Comparison of ENCODE assay signal across 8 cellular contexts in genomic region chr19:6737284-6737872, GRCh38. TPM values are rescaled to one million over a fixed set of nuclear protein-coding genes. Genes with fewer than 3 reads are reported as not detected.
DNase-seq lines count a peak whose midpoint lies in the region; ATAC-seq and TF ChIP-seq lines count a peak whose summit lies in the region.

GPR108 (minus strand) TSS chr19:6737580; CDS start chr19:6737576, 4 bp downstream.

- peaks cover 29% of the 10 kb centered on the region for H3K4me1 Mint-ChIP-seq in T-helper 2 cell treated with Interferon-gamma antibody and Interleukin-4, amounts not matched to agents 5 μg/mL and 100 μg/mL, for 36 hours (ENCODE audit: low read depth)

- H3K27ac Mint-ChIP-seq in T-helper 2 cell treated with Interferon-gamma antibody and Interleukin-4, amounts not matched to agents 5 μg/mL and 100 μg/mL, for 36 hours: peak within 1 kb of the TSS; percentile 99

- no peaks in the 10 kb centered on the region for H3K9me3 Mint-ChIP-seq in T-helper 2 cell treated with Interferon-gamma antibody and Interleukin-4, amounts not matched to agents 5 μg/mL and 100 μg/mL, for 36 hours

- no peaks in the 10 kb centered on the region for H3K27me3 Mint-ChIP-seq in T-helper 2 cell treated with Interferon-gamma antibody and Interleukin-4, amounts not matched to agents 5 μg/mL and 100 μg/mL, for 36 hours (ENCODE audit: low read depth)

- peaks cover 17% of the 10 kb centered on the region for H3K36me3 Mint-ChIP-seq in T-helper 2 cell treated with Interferon-gamma antibody and Interleukin-4, amounts not matched to agents 5 μg/mL and 100 μg/mL, for 36 hours (ENCODE audit: low read depth)

- H3K4me1 ChIP-seq in ascending aorta (peaks cover 3 to 30% of the 10 kb centered on the region in 2 donors), right atrium auricular region (peaks cover 0 to 47% of the 10 kb centered on the region in 2 donors), uterus (peaks cover 0 to 22% of the 10 kb centered on the region in 2 donors)

- H3K36me3 ChIP-seq in ascending aorta (peaks cover 4 to 15% of the 10 kb centered on the region in 2 donors), right atrium auricular region (peaks cover 6% of the 10 kb centered on the region), uterus (no peaks in the 10 kb centered on the region)

- DNase-seq in GM13977 (ENCODE audit: low spot score) (peak; percentile 99), NCI-H146 treated with DMSO at 0.1 percent for 48 hours (lab: John Stamatoyannopoulos, UW; ENCODE audit: unreplicated experiment) (peak; percentile 96), ascending aorta (ENCODE audit: low spot score in 2 of 2) (peak; percentile 99 to 100), right atrium auricular region (ENCODE audit: low spot score) (peak; percentile 100), pulmonary artery endothelial cell (ENCODE audit: low read depth, low spot score) (peak; percentile 100), uterus (peak; percentile 100)
- DNase-seq in T-helper 2 cell treated with Interferon-gamma antibody and Interleukin-4, amounts not matched to agents 5 μg/mL and 100 μg/mL, for 36 hours (ENCODE audit: low spot score): peak; percentile 100

- in situ Hi-C loops in GM13977 (cut with MboI; ENCODE audit: low pct_unique_long_range_greater_than_20kb, low sequenced_read_pairs, unreplicated experiment): loop anchor here (10.0 kb wide), 1 partner anchor 213 kb away; no protein-coding TSS in a partner anchor

- H3K27me3 ChIP-seq in ascending aorta: no peaks in the 10 kb centered on the region
- H3K27me3 ChIP-seq in right atrium auricular region: no peaks in the 10 kb centered on the region
- no peaks in the 10 kb centered on the region for H3K27me3 ChIP-seq in uterus

- H3K27ac ChIP-seq in ascending aorta (peak within 1 kb of the TSS; percentile 86 to 97), right atrium auricular region (peak within 1 kb of the TSS; percentile 97 to 99), uterus (peak within 1 kb of the TSS; percentile 98 to 99)

- TF ChIP-seq CTCF in GM13977 (IDR thresholded peaks at IDR 0.05; ENCODE audit: extremely low read depth, insufficient read depth, missing control alignments): no peak
- no peak for TF ChIP-seq CTCF in ascending aorta (IDR thresholded peaks at IDR 0.05)
- TF ChIP-seq CTCF in right atrium auricular region (IDR thresholded peaks at IDR 0.05): no peak
- peak in 1 of 4 experiments; percentile 13 for TF ChIP-seq CTCF in uterus (IDR thresholded peaks at IDR 0.05)

- H3K9me3 ChIP-seq in ascending aorta: no peaks in the 10 kb centered on the region
- no peaks in the 10 kb centered on the region for H3K9me3 ChIP-seq in right atrium auricular region
- no peaks in the 10 kb centered on the region for H3K9me3 ChIP-seq in uterus

- TF ChIP-seq POLR2A in uterus (IDR thresholded peaks at IDR 0.05): peak; percentile 43 to 82

- ATAC-seq in HG02870 (IDR thresholded peaks at IDR 0.05; ENCODE audit: unreplicated experiment): peak; percentile 65

- intact Hi-C loops in ascending aorta (cut with DNase I) (loop anchor here (1.0 to 10.0 kb wide), 10 partner anchors 16 to 1113 kb away; partner anchors contain the start of genes ALKBH7, KHSRP, PET100 and SAFB), uterus (cut with DNase I; ENCODE audit: low total_unique reads) (no loop called here)

- H3K4me3 ChIP-seq in ascending aorta (peak within 1 kb of the TSS; percentile 72 to 87), right atrium auricular region (peak within 1 kb of the TSS; percentile 87 to 92), uterus (peak within 1 kb of the TSS; percentile 82)

- H3K4me3 Mint-ChIP-seq in T-helper 2 cell treated with Interferon-gamma antibody and Interleukin-4, amounts not matched to agents 5 μg/mL and 100 μg/mL, for 36 hours: peak within 1 kb of the TSS; percentile 98

RNA-seq across cellular contexts. Expression of gene GPR108, which starts in this region (rescaled TPM):
- 57.6 TPM for total RNA-seq in ascending aorta
- total RNA-seq in right atrium auricular region: 10 to 100 TPM; 40.3 to 41.3 TPM
- total RNA-seq in pulmonary artery endothelial cell: 44.4 and 49.9 TPM in 2 replicates
- total RNA-seq in uterus: 100 to 1,000 TPM in 2 of 4 donors, 10 to 100 TPM in 2; 38.6 to 147 (median 111) TPM

Comparison
In these comparisons a context has a peak if more than half of its experiments do, and no peak if none do; other contexts are left out.
1. Peak in every context shown above with its lines: DNase-seq, ATAC-seq, H3K4me3 ChIP-seq and H3K27ac ChIP-seq.